In genomic region chr2:70331012-70331411, GRCh38 we compare ENCODE assay signal across 1 cellular context.
TF ChIP-seq lines count a peak whose summit lies in the region.

No MANE protein-coding gene starts in this region.

TF ChIP-seq in HCT116, 20 proteins besides CTCF, POLR2A, EP300 and RAD21:
- TF ChIP-seq EZH2 (IDR thresholded peaks at IDR 0.05): no peak
- no peak for TF ChIP-seq ZBTB33 (IDR thresholded peaks at IDR 0.05; ENCODE audit: extremely low read depth, insufficient replicate concordance, low read length)
- no peak for TF ChIP-seq YY1 (IDR thresholded peaks at IDR 0.05; ENCODE audit: extremely low read depth, insufficient replicate concordance, low read depth, low read length)
- TF ChIP-seq CBX3 (IDR thresholded peaks at IDR 0.05; ENCODE audit: low read depth): no peak
- no peak for TF ChIP-seq SRF (IDR thresholded peaks at IDR 0.05; ENCODE audit: low read depth)
- no peak for TF ChIP-seq REST (IDR thresholded peaks at IDR 0.05; ENCODE audit: low read depth)
- TF ChIP-seq EZH2phosphoT487 (IDR thresholded peaks at IDR 0.05; ENCODE audit: borderline replicate concordance): no peak
- TF ChIP-seq TCF7L2 (IDR thresholded peaks at IDR 0.05; ENCODE audit: borderline replicate concordance, extremely low read depth, insufficient read depth, insufficient read length): no peak
TF ChIP-seq in HCT116: peak in this region for 0.
